In genomic region chr2:63326473-63326872, GRCh38 we compare ENCODE assay signal across 37 cellular contexts.
"Had no signal": no experiment of that assay in that cellular context is flagged by ENCODE, and none has a peak within 500 bp of the region (broad histone marks: within the 10 kb centered on the region; RNA-seq: fewer than 3 reads in every experiment).

No MANE protein-coding gene starts in this region.

- H3K27me3 Mint-ChIP-seq: activated B cell treated with CpG ODN at 0.5 μM for 24 hours; activated CD4-positive, alpha-beta memory T cell treated with anti-CD3 and anti-CD28 coated beads for 36 hours; activated CD4-positive, alpha-beta T cell treated with anti-CD3 and anti-CD28 coated beads, Interleukin-2, amount 10 ng/mL, durations not matched to agents 24 days and 14 days; activated CD8-positive, alpha-beta T cell treated with anti-CD3 and anti-CD28 coated beads for 36 hours; activated naive CD8-positive, alpha-beta T cell; activated naive CD8-positive, alpha-beta T cell treated with anti-CD3 and anti-CD28 coated beads, Interleukin-2, amount 10 ng/mL, durations not matched to agents 7 days and 5 days; activated naive CD8-positive, alpha-beta T cell treated with anti-CD3 and anti-CD28 coated beads, Interleukin-2, amount 50 U/mL, for 24 hours; activated T-helper 17 cell treated with anti-CD3 and anti-CD28 coated beads, Interleukin-2, amount 50 U/mL, for 72 hours; brain; central memory CD8-positive, alpha-beta T cell; T-cell; T-helper 17 cell had no signal

- ATAC-seq: activated CD8-positive, alpha-beta T cell treated with anti-CD3 and anti-CD28 coated beads for 36 hours; activated naive CD8-positive, alpha-beta T cell treated with anti-CD3 and anti-CD28 coated beads, Interleukin-2, amount 50 U/mL, for 24 hours; activated T-cell treated with anti-CD3 and anti-CD28 coated beads, Interleukin-2, amount 50 U/mL, for 4 hours; activated T-cell treated with anti-CD3 and anti-CD28 coated beads, Interleukin-2, amount 50 U/mL, for 72 hours; activated T-helper 17 cell treated with anti-CD3 and anti-CD28 coated beads, Interleukin-2, amount 50 U/mL, for 72 hours; T-cell; T-helper 17 cell had no signal

- FAIRE-seq: bronchial epithelial cell, TTC549 had no signal

- H3K4me3 ChIP-seq: ascending aorta, cardiac muscle cell had no signal

- H3K27me3 ChIP-seq: ascending aorta, cardiac muscle cell had no signal

- H3K9me3 Mint-ChIP-seq: central memory CD8-positive, alpha-beta T cell had no signal

- H3K4me1 ChIP-seq: ascending aorta had no signal

- DNase-seq: activated B cell treated with CpG ODN at 0.5 μM for 24 hours; activated CD4-positive, alpha-beta memory T cell treated with anti-CD3 and anti-CD28 coated beads for 36 hours; activated CD4-positive, alpha-beta T cell treated with anti-CD3 and anti-CD28 coated beads for 4 hours; activated CD4-positive, alpha-beta T cell treated with anti-CD3 and anti-CD28 coated beads, Interleukin-2, amount 10 ng/mL, durations not matched to agents 24 days and 14 days; activated CD4-positive, alpha-beta T cell treated with anti-CD3 and anti-CD28 coated beads, Interleukin-2, amount 50 U/mL, for 1 hour; activated CD4-positive, alpha-beta T cell treated with anti-CD3 and anti-CD28 coated beads, Interleukin-2, amount 50 U/mL, for 4 hours; activated CD4-positive, CD25-positive, alpha-beta regulatory T cell treated with anti-CD3 and anti-CD28 coated beads, Interleukin-2, amount 50 U/mL, for 72 hours; activated CD8-positive, alpha-beta memory T cell treated with anti-CD3 and anti-CD28 coated beads, Interleukin-2, amount 50 U/mL, for 4 hours; activated CD8-positive, alpha-beta T cell treated with anti-CD3 and anti-CD28 coated beads for 36 hours; activated effector memory CD4-positive, alpha-beta T cell treated with anti-CD3 and anti-CD28 coated beads, Interleukin-2, amount 50 U/mL, for 16 hours; activated gamma-delta T cell treated with Interleukin-2 at 50 U/mL for 16 hours; activated naive CD4-positive, alpha-beta T cell; activated naive CD4-positive, alpha-beta T cell treated with anti-CD3 and anti-CD28 coated beads for 36 hours; activated naive CD4-positive, alpha-beta T cell treated with anti-CD3 and anti-CD28 coated beads, Interleukin-2, amount 50 U/mL, for 16 hours; activated naive CD8-positive, alpha-beta T cell treated with anti-CD3 and anti-CD28 coated beads, Interleukin-2, amount 10 ng/mL, durations not matched to agents 7 days and 5 days; activated naive CD8-positive, alpha-beta T cell treated with anti-CD3 and anti-CD28 coated beads, Interleukin-2, amount 50 U/mL, for 24 hours; activated T-cell treated with anti-CD3 and anti-CD28 coated beads for 4 hours; activated T-cell treated with anti-CD3 and anti-CD28 coated beads, Interleukin-2, amount 50 U/mL, for 1 hour; activated T-cell treated with anti-CD3 and anti-CD28 coated beads, Interleukin-2, amount 50 U/mL, for 4 hours; activated T-cell treated with anti-CD3 and anti-CD28 coated beads, Interleukin-2, amount 50 U/mL, for 72 hours; amygdala; anterior cingulate cortex; caudate nucleus; cerebellar nuclear complex; T-cell; T-helper 17 cell; T1000 had no signal

- H3K4me1 Mint-ChIP-seq: activated B cell treated with CpG ODN at 0.5 μM for 24 hours; activated CD4-positive, alpha-beta T cell treated with anti-CD3 and anti-CD28 coated beads, Interleukin-2, amount 10 ng/mL, durations not matched to agents 24 days and 14 days; activated naive CD8-positive, alpha-beta T cell treated with anti-CD3 and anti-CD28 coated beads, Interleukin-2, amount 10 ng/mL, durations not matched to agents 7 days and 5 days; activated naive CD8-positive, alpha-beta T cell treated with anti-CD3 and anti-CD28 coated beads, Interleukin-2, amount 50 U/mL, for 24 hours; activated T-helper 17 cell treated with anti-CD3 and anti-CD28 coated beads, Interleukin-2, amount 50 U/mL, for 72 hours; brain; central memory CD8-positive, alpha-beta T cell; T-cell; T-helper 17 cell had no signal

- H3K27ac Mint-ChIP-seq: activated B cell treated with CpG ODN at 0.5 μM for 24 hours; activated CD4-positive, alpha-beta memory T cell treated with anti-CD3 and anti-CD28 coated beads for 36 hours; activated CD4-positive, alpha-beta T cell treated with anti-CD3 and anti-CD28 coated beads, Interleukin-2, amount 10 ng/mL, durations not matched to agents 24 days and 14 days; activated CD8-positive, alpha-beta T cell treated with anti-CD3 and anti-CD28 coated beads for 36 hours; activated naive CD4-positive, alpha-beta T cell treated with anti-CD3 and anti-CD28 coated beads for 36 hours; activated naive CD8-positive, alpha-beta T cell; activated naive CD8-positive, alpha-beta T cell treated with anti-CD3 and anti-CD28 coated beads, Interleukin-2, amount 10 ng/mL, durations not matched to agents 7 days and 5 days; activated naive CD8-positive, alpha-beta T cell treated with anti-CD3 and anti-CD28 coated beads, Interleukin-2, amount 50 U/mL, for 24 hours; activated T-cell treated with anti-CD3 and anti-CD28 coated beads, Interleukin-2, amount 50 U/mL, for 72 hours; activated T-helper 1 cell treated with anti-CD3 and anti-CD28 coated beads, Interleukin-12 subunit alpha, Interleukin-12 subunit beta, Interleukin-2, Interleukin-4 antibody, amounts not matched to agents 30 ng/mL and 10 ng/mL and 1 ng/mL, durations not matched to agents 14 hours and 24 hours and 36 hours; activated T-helper 17 cell treated with anti-CD3 and anti-CD28 coated beads, Interleukin-2, amount 50 U/mL, for 72 hours; brain; T-cell; T-helper 17 cell had no signal

- H3K27ac ChIP-seq: ascending aorta, cardiac muscle cell, VCaP had no signal

- H3K4me3 Mint-ChIP-seq: activated B cell treated with CpG ODN at 0.5 μM for 24 hours; activated CD4-positive, alpha-beta memory T cell treated with anti-CD3 and anti-CD28 coated beads for 36 hours; activated CD4-positive, alpha-beta T cell treated with anti-CD3 and anti-CD28 coated beads, Interleukin-2, amount 10 ng/mL, durations not matched to agents 24 days and 14 days; activated CD8-positive, alpha-beta T cell treated with anti-CD3 and anti-CD28 coated beads for 36 hours; activated naive CD4-positive, alpha-beta T cell treated with anti-CD3 and anti-CD28 coated beads for 36 hours; activated naive CD8-positive, alpha-beta T cell; activated naive CD8-positive, alpha-beta T cell treated with anti-CD3 and anti-CD28 coated beads, Interleukin-2, amount 10 ng/mL, durations not matched to agents 7 days and 5 days; activated naive CD8-positive, alpha-beta T cell treated with anti-CD3 and anti-CD28 coated beads, Interleukin-2, amount 50 U/mL, for 24 hours; activated T-cell treated with anti-CD3 and anti-CD28 coated beads, Interleukin-2, amount 50 U/mL, for 4 hours; activated T-cell treated with anti-CD3 and anti-CD28 coated beads, Interleukin-2, amount 50 U/mL, for 72 hours; activated T-helper 1 cell treated with anti-CD3 and anti-CD28 coated beads, Interleukin-12 subunit alpha, Interleukin-12 subunit beta, Interleukin-2, Interleukin-4 antibody, amounts not matched to agents 30 ng/mL and 10 ng/mL and 1 ng/mL, durations not matched to agents 14 hours and 24 hours and 36 hours; activated T-helper 17 cell treated with anti-CD3 and anti-CD28 coated beads, Interleukin-2, amount 50 U/mL, for 72 hours; brain; central memory CD8-positive, alpha-beta T cell; T-cell; T-helper 17 cell had no signal

- H3K36me3 ChIP-seq: ascending aorta, cardiac muscle cell had no signal
